10 cellular contexts compared by ENCODE assay signal in genomic region chr9:120692901-120693573, GRCh38. TPM values are rescaled to one million over a fixed set of nuclear protein-coding genes. Genes with fewer than 3 reads are reported as not detected.
DNase-seq lines count a peak whose midpoint lies in the region; ATAC-seq and TF ChIP-seq lines count a peak whose summit lies in the region.
"Had no signal": no experiment of that assay in that cellular context is flagged by ENCODE, and none has a peak within 500 bp of the region (broad histone marks: within the 10 kb centered on the region; RNA-seq: fewer than 3 reads in every experiment).

No MANE protein-coding gene starts in this region.

- peak overlapping the region in 1 of 2 donors; percentile 70 for H3K27ac Mint-ChIP-seq in stimulated activated naive CD8-positive, alpha-beta T cell treated with anti-CD3 and anti-CD28 coated beads, Interleukin-15, amount 100 ng/mL, for 72 hours
- H3K27ac Mint-ChIP-seq in central memory CD8-positive, alpha-beta T cell (ENCODE audit: low read depth): peak overlapping the region; percentile 88

- H3K4me3 ChIP-seq in adrenal gland: no peak overlapping the region
- H3K4me3 ChIP-seq: ovary, tibial artery had no signal

- no peaks in the 10 kb centered on the region for H3K9me3 Mint-ChIP-seq in stimulated activated naive CD8-positive, alpha-beta T cell treated with anti-CD3 and anti-CD28 coated beads, Interleukin-15, amount 100 ng/mL, for 72 hours
- H3K9me3 Mint-ChIP-seq in central memory CD8-positive, alpha-beta T cell: no peaks in the 10 kb centered on the region

- H3K4me1 Mint-ChIP-seq in stimulated activated naive CD8-positive, alpha-beta T cell treated with anti-CD3 and anti-CD28 coated beads, Interleukin-15, amount 100 ng/mL, for 72 hours: peaks cover 36% of the 10 kb centered on the region
- peaks cover 36% of the 10 kb centered on the region for H3K4me1 Mint-ChIP-seq in central memory CD8-positive, alpha-beta T cell

- 87 to 97% (median 95%) methylated on average over 1 of the region's 1 CpG for WGBS in adrenal gland, 4 donors

- H3K36me3 Mint-ChIP-seq in central memory CD8-positive, alpha-beta T cell (ENCODE audit: insufficient read depth): peaks cover 2% of the 10 kb centered on the region

- no peak for DNase-seq in stimulated activated naive CD8-positive, alpha-beta T cell treated with anti-CD3 and anti-CD28 coated beads, Interleukin-15, amount 100 ng/mL, for 72 hours
- no peak for DNase-seq in stimulated activated naive CD8-positive, alpha-beta T cell treated with anti-CD3 and anti-CD28 coated beads, Interleukin-15, Interleukin-2, amounts not matched to agents 100 U/mL and 50 U/mL, for 24 hours
- DNase-seq in central memory CD8-positive, alpha-beta T cell (ENCODE audit: low spot score in 2 of 2): no peak
- DNase-seq in head of caudate nucleus (no peak), adrenal gland (no peak)
- no peak for DNase-seq in stimulated activated CD4-positive, alpha-beta T cell treated with anti-CD3 and anti-CD28 coated beads, Interleukin-2, amount 100 ng/mL, for 24 hours
- no peak for DNase-seq in NK-92 treated with Interleukin-12 subunit alpha and Interleukin-12 subunit beta, amount 100 ng/mL, for 24 hours (lab: John Stamatoyannopoulos, UW)
- DNase-seq: ovary, tibial artery had no signal

- TF ChIP-seq CTCF in adrenal gland (IDR thresholded peaks at IDR 0.05): no peak

- no peak for TF ChIP-seq POLR2A in adrenal gland (IDR thresholded peaks at IDR 0.05)

- H3K36me3 ChIP-seq in adrenal gland (replicated peaks in 1 of 2): no peaks in the 10 kb centered on the region
- H3K36me3 ChIP-seq: ovary, tibial artery had no signal

- peaks cover 9 to 31% of the 10 kb centered on the region in 2 donors for H3K4me1 ChIP-seq in adrenal gland (replicated peaks in 1 of 2)

- intact Hi-C loops in head of caudate nucleus (cut with DNase I): no loop called here
- intact Hi-C loops in adrenal gland (cut with DNase I): no loop called here

- H3K27me3 ChIP-seq in adrenal gland: no peaks in the 10 kb centered on the region
- H3K27me3 ChIP-seq: ovary, tibial artery had no signal

- no peaks in the 10 kb centered on the region for H3K27me3 Mint-ChIP-seq in stimulated activated naive CD8-positive, alpha-beta T cell treated with anti-CD3 and anti-CD28 coated beads, Interleukin-15, amount 100 ng/mL, for 72 hours
- H3K27me3 Mint-ChIP-seq in central memory CD8-positive, alpha-beta T cell: no peaks in the 10 kb centered on the region

- H3K27ac ChIP-seq in adrenal gland: no peak overlapping the region
- H3K27ac ChIP-seq: ovary had no signal

- no peaks in the 10 kb centered on the region for H3K9me3 ChIP-seq in adrenal gland (replicated peaks in 1 of 3)
- H3K9me3 ChIP-seq: ovary, tibial artery had no signal

- peak; percentile 54 for ATAC-seq in stimulated activated naive CD8-positive, alpha-beta T cell treated with anti-CD3 and anti-CD28 coated beads, Interleukin-15, amount 100 ng/mL, for 72 hours
- no peak for ATAC-seq in stimulated activated naive CD8-positive, alpha-beta T cell treated with anti-CD3 and anti-CD28 coated beads, Interleukin-15, Interleukin-2, amounts not matched to agents 100 U/mL and 50 U/mL, for 24 hours
- peak; percentile 44 for ATAC-seq in HG03460 (IDR thresholded peaks at IDR 0.05; ENCODE audit: unreplicated experiment)
- no peak for ATAC-seq in central memory CD8-positive, alpha-beta T cell (replicated peaks; ENCODE audit: extremely low read depth, poor library complexity, severe bottlenecking)

- H3K4me3 Mint-ChIP-seq in stimulated activated naive CD8-positive, alpha-beta T cell treated with anti-CD3 and anti-CD28 coated beads, Interleukin-15, amount 100 ng/mL, for 72 hours: peak overlapping the region; percentile 36 to 46
- no peak overlapping the region for H3K4me3 Mint-ChIP-seq in central memory CD8-positive, alpha-beta T cell

RNA-seq across cellular contexts. Expression of gene MEGF9, which starts 21.2 kb away (rescaled TPM):
- total RNA-seq in adrenal gland: 10 to 100 TPM; 13.9 to 28.5 (median 22.4) TPM
- 10 to 100 TPM in 1 of 3 donors, 1 to 10 TPM in 2; 3.9 to 22.4 (median 4.3) TPM for polyA plus RNA-seq in adrenal gland

Comparison
In these comparisons a context has a peak if more than half of its experiments do, and no peak if none do; other contexts are left out.
1. ATAC-seq: peak in stimulated activated naive CD8-positive, alpha-beta T cell treated with anti-CD3 and anti-CD28 coated beads, Interleukin-15, amount 100 ng/mL, for 72 hours (single experiment) and HG03460 (single experiment); none in stimulated activated naive CD8-positive, alpha-beta T cell treated with anti-CD3 and anti-CD28 coated beads, Interleukin-15, Interleukin-2, amounts not matched to agents 100 U/mL and 50 U/mL, for 24 hours (single experiment) and central memory CD8-positive, alpha-beta T cell (single experiment).